ENCODE assay signal across 8 cellular contexts in genomic region chr12:121240484-121241202, GRCh38. TPM values are rescaled to one million over a fixed set of nuclear protein-coding genes. Genes with fewer than 3 reads are reported as not detected.
DNase-seq lines count a peak whose midpoint lies in the region; ATAC-seq, FAIRE-seq and TF ChIP-seq lines count a peak whose summit lies in the region.

No MANE protein-coding gene starts in this region.

- H3K27me3 ChIP-seq in liver (ENCODE audit: control insufficient read depth in 4 of 4, insufficient read depth in 4 of 4, low read length in 3 of 4), result no peaks in the 10 kb centered on the region
- H3K27me3 ChIP-seq in HepG2 (ENCODE audit: control insufficient read depth in 1 of 2, insufficient read depth in 2 of 2, low read length in 2 of 2), result no peaks in the 10 kb centered on the region
- H3K27me3 ChIP-seq in adipocyte (replicated peaks; ENCODE audit: control insufficient read depth, insufficient read depth, low read length), result no peaks in the 10 kb centered on the region

- no peak overlapping the region for H3K9ac ChIP-seq in liver (ENCODE audit: low read depth in 1 of 2, low read length in 2 of 2)
- H3K9ac ChIP-seq in HepG2 (ENCODE audit: insufficient read depth, low read depth, low read length), result no peak overlapping the region
- H3K9ac ChIP-seq in adipocyte (ENCODE audit: low read length), result no peak overlapping the region

- no TSS peak for BruUV-seq in HepG2 (replicated peaks; lab: Mats Ljungman, UMichigan)

- TF ChIP-seq EP300 in HepG2 (IDR thresholded peaks at IDR 0.05; ENCODE audit: low read depth in 2 of 2, low read length in 2 of 2) (no peak), HepG2 (CRISPR knock-in tag; IDR thresholded peaks at IDR 0.05; ENCODE audit: borderline replicate concordance) (no peak)

- H2AFZ ChIP-seq in HepG2 (ENCODE audit: low read length), result no peak overlapping the region

- WGBS in liver, result 75% methylated on average over 41 of the region's 41 CpGs
- WGBS in HepG2 (ENCODE audit: low lambda C conversion rate), result 97% methylated on average over 33 of the region's 41 CpGs

- H3K27ac ChIP-seq in liver (ENCODE audit: low read depth in 1 of 2, low read length in 2 of 2) (peak overlapping the region; percentile 32 to 38), HepG2 (ENCODE audit: extremely low read length, insufficient read depth, low read length) (no peak overlapping the region)

- H3K4me1 ChIP-seq in liver (ENCODE audit: control insufficient read depth in 4 of 4, insufficient read depth in 4 of 4, low read length in 3 of 4) (peaks cover 7 to 15% (median 10%) of the 10 kb centered on the region in 4 donors), HepG2 (ENCODE audit: insufficient read depth, low read length) (no peaks in the 10 kb centered on the region), adipocyte (ENCODE audit: control insufficient read depth, insufficient read depth, low read length) (peaks cover 14% of the 10 kb centered on the region)

- no peak for DNase-seq in HepG2 (ENCODE audit: low spot score)
- DNase-seq in adipocyte (ENCODE audit: low read depth), result peak; percentile 31
- peak; percentile 62 for DNase-seq in left lobe of liver (ENCODE audit: low spot score)
- peak; percentile 58 to 85 (median 83) for DNase-seq in stimulated activated CD4-positive, alpha-beta T cell treated with anti-CD3 and anti-CD28 coated beads, TNF-alpha, amount 100 ng/mL, for 4 hours (ENCODE audit: low read depth in 3 of 3)
- DNase-seq in NCI-H128 (lab: John Stamatoyannopoulos, UW; ENCODE audit: unreplicated experiment), result no peak
- no peak for DNase-seq in T1000 (lab: John Stamatoyannopoulos, UW)

- TF ChIP-seq POLR2A in HepG2 (IDR thresholded peaks at IDR 0.05; ENCODE audit: insufficient read depth in 1 of 2, low read depth in 2 of 2, low read length in 2 of 2), result no peak

- no peaks in the 10 kb centered on the region for H4K20me1 ChIP-seq in HepG2 (ENCODE audit: insufficient read depth, low read length)

- H3K4me3 ChIP-seq in liver (ENCODE audit: low read depth in 1 of 3, low read length in 3 of 3) (no peak overlapping the region), HepG2 (replicated peaks in 1 of 3; ENCODE audit: insufficient read depth in 1 of 3, low read depth in 2 of 3, low read length in 3 of 3) (no peak overlapping the region), adipocyte (ENCODE audit: low read length) (no peak overlapping the region)

- no peak for FAIRE-seq in HepG2 (lab: Jason Lieb, UNC)

- ATAC-seq in HepG2 (no peak), left lobe of liver (peak; percentile 11), GM21737 (IDR thresholded peaks at IDR 0.05; ENCODE audit: unreplicated experiment) (no peak)

- in situ Hi-C loops in HepG2 (cut with HindIII; ENCODE audit: extremely low pct_ligation_motif_present, low pct_unique_long_range_greater_than_20kb), result no loop called here

- no peak overlapping the region for H3K4me2 ChIP-seq in HepG2 (ENCODE audit: low read depth, low read length)

- no peak for TF ChIP-seq CTCF in liver (IDR thresholded peaks at IDR 0.05; ENCODE audit: low read depth, low read length, missing input control)
- no peak for TF ChIP-seq CTCF in HepG2 (CRISPR knock-in tag; IDR thresholded peaks at IDR 0.05)

- TF ChIP-seq RAD21 in liver (IDR thresholded peaks at IDR 0.05) (no peak), HepG2 (CRISPR knock-in tag; IDR thresholded peaks at IDR 0.05) (no peak)

- POLR2A ChIA-PET in HepG2 (lab: Yijun Ruan, JAX), result no interaction called here

- CTCF ChIA-PET in HepG2 (lab: Yijun Ruan, JAX; ENCODE audit: low intra/inter-chr PET ratio, low total read pairs), result no interaction called here

- no peaks in the 10 kb centered on the region for H3K79me2 ChIP-seq in HepG2 (ENCODE audit: insufficient read depth, low read length)

- H3K36me3 ChIP-seq in liver (ENCODE audit: control insufficient read depth in 4 of 4, insufficient read depth in 3 of 4, low read depth in 1 of 4, low read length in 3 of 4) (peaks cover 4 to 34% (median 23%) of the 10 kb centered on the region in 4 donors), HepG2 (replicated peaks in 1 of 2; ENCODE audit: control insufficient read depth in 1 of 2, insufficient read depth in 2 of 2, low read length in 2 of 2) (peaks cover 12 to 28% of the 10 kb centered on the region in 2 experiments; a peak in 3 of 5 replicates), adipocyte (ENCODE audit: control insufficient read depth, insufficient read depth, low read length, severe bottlenecking) (peaks cover 59% of the 10 kb centered on the region)

- intact Hi-C loops in HepG2 (cut with micrococcal nuclease; ENCODE audit: unreplicated experiment), result no loop called here

- H3K9me3 ChIP-seq in liver (ENCODE audit: control insufficient read depth in 4 of 4, low read length in 3 of 4) (no peaks in the 10 kb centered on the region), HepG2 (ENCODE audit: low read length) (no peaks in the 10 kb centered on the region), adipocyte (ENCODE audit: control insufficient read depth, low read length) (no peaks in the 10 kb centered on the region)

TF ChIP-seq in liver, 16 proteins besides CTCF, POLR2A, EP300 and RAD21 (continues in another document):
- TF ChIP-seq FOXA1 (IDR thresholded peaks at IDR 0.05), result no peak

TF ChIP-seq in HepG2, 621 proteins besides CTCF, POLR2A, EP300 and RAD21 (continues in another document):
- TF ChIP-seq ZGPAT (CRISPR knock-in tag; IDR thresholded peaks at IDR 0.05) (no peak), SNRNP70 (IDR thresholded peaks at IDR 0.05; ENCODE audit: low read depth, low read length) (no peak), ZNF160 (CRISPR knock-in tag; IDR thresholded peaks at IDR 0.05) (no peak)

RNA-seq across cellular contexts. Expression of gene P2RX4, which starts 30.7 kb away (rescaled TPM):
- total RNA-seq in liver (10 to 100 TPM; 27.0 to 32.1 TPM), HepG2 (2016; rRNA removed; fragmentation: Illumina TruSeq; extraction: Trizol) (9.5 and 13.8 TPM in 2 replicates), left lobe of liver (11.6 TPM)
- polyA plus RNA-seq in liver (10 to 100 TPM; 16.5 TPM), HepG2 (2011; rRNA removed) (30.8 and 40.8 TPM in 2 replicates)
- total RNA-seq in HepG2 (2016; cell fraction: cytosol; rRNA removed; fragmentation: Illumina TruSeq; extraction: Trizol; ENCODE audit: low read depth), result 10.0 and 12.3 TPM in 2 replicates
- total RNA-seq in HepG2 (2016; cell fraction: insoluble cytoplasmic fraction; rRNA removed; fragmentation: Illumina TruSeq; extraction: Trizol), result 8.9 and 14.2 TPM in 2 replicates
- 9.6 and 14.1 TPM in 2 replicates for total RNA-seq in HepG2 (2016; cell fraction: membrane; rRNA removed; fragmentation: Illumina TruSeq; extraction: Trizol)
- 15.1 and 21.0 TPM in 2 replicates for total RNA-seq in HepG2 (2016; cell fraction: nucleus; rRNA removed; fragmentation: Illumina TruSeq; extraction: Trizol)
- 48.0 and 49.3 TPM in 2 replicates for polyA plus RNA-seq in HepG2 (2011; cell fraction: cytosol; rRNA removed)
- polyA plus RNA-seq in HepG2 (2011; cell fraction: nucleus; rRNA removed), result 46.2 and 52.0 TPM in 2 replicates
- polyA plus RNA-seq in HepG2 (2012), result 14.9 and 23.1 TPM in 2 replicates
- polyA plus RNA-seq in HepG2 (2016; cell fraction: cytosol; fragmentation: Illumina TruSeq; extraction: Trizol; ENCODE audit: low read depth), result 11.3 and 12.5 TPM in 2 replicates
- polyA plus RNA-seq in HepG2 (2016; cell fraction: insoluble cytoplasmic fraction; fragmentation: Illumina TruSeq; extraction: Trizol; ENCODE audit: low read depth), result 9.2 and 9.3 TPM in 2 replicates
- polyA plus RNA-seq in HepG2 (2016; cell fraction: membrane; fragmentation: Illumina TruSeq; extraction: Trizol; ENCODE audit: low read depth), result 10.7 and 12.6 TPM in 2 replicates
- polyA plus RNA-seq in HepG2 (2016; cell fraction: nucleus; fragmentation: Illumina TruSeq; extraction: Trizol; ENCODE audit: insufficient read depth, low read depth), result 24.7 and 29.5 TPM in 2 replicates
- polyA minus RNA-seq in HepG2 (2011; rRNA and poly(A)+ RNA removed; ENCODE audit: low replicate concordance), result 7.1 and 38.6 TPM in 2 replicates
- polyA minus RNA-seq in HepG2 (2011; cell fraction: cytosol; rRNA and poly(A)+ RNA removed), result 14.3 and 14.6 TPM in 2 replicates
- 19.2 and 26.5 TPM in 2 replicates for polyA minus RNA-seq in HepG2 (2011; cell fraction: nucleus; rRNA and poly(A)+ RNA removed)

RNA-seq across cellular contexts. Expression of gene CAMKK2, which starts 55.9 kb away (rescaled TPM):
- total RNA-seq in liver (10 to 100 TPM; 10.5 to 22.3 TPM), HepG2 (2016; rRNA removed; fragmentation: Illumina TruSeq; extraction: Trizol) (18.8 and 23.0 TPM in 2 replicates), left lobe of liver (28.8 TPM)
- polyA plus RNA-seq in liver (10 to 100 TPM; 18.6 to 26.0 TPM), HepG2 (2011; rRNA removed) (20.0 and 25.1 TPM in 2 replicates)
- 3.8 and 4.1 TPM in 2 replicates for total RNA-seq in HepG2 (2016; cell fraction: cytosol; rRNA removed; fragmentation: Illumina TruSeq; extraction: Trizol; ENCODE audit: low read depth)
- 17.9 and 20.0 TPM in 2 replicates for total RNA-seq in HepG2 (2016; cell fraction: insoluble cytoplasmic fraction; rRNA removed; fragmentation: Illumina TruSeq; extraction: Trizol)
- 17.3 and 18.1 TPM in 2 replicates for total RNA-seq in HepG2 (2016; cell fraction: membrane; rRNA removed; fragmentation: Illumina TruSeq; extraction: Trizol)
- 18.1 and 18.3 TPM in 2 replicates for total RNA-seq in HepG2 (2016; cell fraction: nucleus; rRNA removed; fragmentation: Illumina TruSeq; extraction: Trizol)
- polyA plus RNA-seq in HepG2 (2011; cell fraction: cytosol; rRNA removed), result 18.7 TPM in 2 replicates
- 36.8 and 38.0 TPM in 2 replicates for polyA plus RNA-seq in HepG2 (2011; cell fraction: nucleus; rRNA removed)
- polyA plus RNA-seq in HepG2 (2012), result 12.9 and 13.9 TPM in 2 replicates
- polyA plus RNA-seq in HepG2 (2016; cell fraction: cytosol; fragmentation: Illumina TruSeq; extraction: Trizol; ENCODE audit: low read depth), result 3.2 and 3.8 TPM in 2 replicates
- polyA plus RNA-seq in HepG2 (2016; cell fraction: insoluble cytoplasmic fraction; fragmentation: Illumina TruSeq; extraction: Trizol; ENCODE audit: low read depth), result 19.8 and 21.1 TPM in 2 replicates
- 12.0 and 12.4 TPM in 2 replicates for polyA plus RNA-seq in HepG2 (2016; cell fraction: membrane; fragmentation: Illumina TruSeq; extraction: Trizol; ENCODE audit: low read depth)
- polyA plus RNA-seq in HepG2 (2016; cell fraction: nucleus; fragmentation: Illumina TruSeq; extraction: Trizol; ENCODE audit: insufficient read depth, low read depth), result 32.0 and 33.8 TPM in 2 replicates
- polyA minus RNA-seq in HepG2 (2011; rRNA and poly(A)+ RNA removed; ENCODE audit: low replicate concordance), result 29.2 and 33.9 TPM in 2 replicates
- 12.1 and 12.2 TPM in 2 replicates for polyA minus RNA-seq in HepG2 (2011; cell fraction: cytosol; rRNA and poly(A)+ RNA removed)
- 23.2 and 29.6 TPM in 2 replicates for polyA minus RNA-seq in HepG2 (2011; cell fraction: nucleus; rRNA and poly(A)+ RNA removed)

Comparison
In these comparisons a context has a peak if more than half of its experiments do, and no peak if none do; other contexts are left out.
1. DNase-seq: peak in adipocyte (single experiment), left lobe of liver (single experiment) and stimulated activated CD4-positive, alpha-beta T cell treated with anti-CD3 and anti-CD28 coated beads, TNF-alpha, amount 100 ng/mL, for 4 hours (3 of 3); none in HepG2 (single experiment), NCI-H128 (single experiment) and T1000 (single experiment).